In genomic region chr12:18068355-18068754, GRCh38 we compare ENCODE assay signal across 25 cellular contexts. TPM values are rescaled to one million over a fixed set of nuclear protein-coding genes. Genes with fewer than 3 reads are reported as not detected.
DNase-seq lines count a peak whose midpoint lies in the region; ATAC-seq, FAIRE-seq and TF ChIP-seq lines count a peak whose summit lies in the region.
"Had no signal": no experiment of that assay in that cellular context is flagged by ENCODE, and none has a peak within 500 bp of the region (broad histone marks: within the 10 kb centered on the region; RNA-seq: fewer than 3 reads in every experiment).

No MANE protein-coding gene starts in this region.

- H2BK20ac ChIP-seq in H1 (ENCODE audit: low read length): no peak overlapping the region

- TF ChIP-seq RAD21 in H1 (IDR thresholded peaks at IDR 0.05 in 1 of 2, conservative IDR thresholded peaks at IDR 0.05 in 1 of 2; ENCODE audit: low read depth in 2 of 2, low read length in 2 of 2): no peak

- H3K36me3 ChIP-seq in mammary epithelial cell (ENCODE audit: insufficient read depth, low read length) (no peaks in the 10 kb centered on the region), breast epithelium (no peaks in the 10 kb centered on the region), H1 (ENCODE audit: control insufficient read depth in 2 of 4, insufficient read depth in 4 of 4, low read length in 3 of 4) (no peaks in the 10 kb centered on the region), iPS DF 6.9 (ENCODE audit: control insufficient read depth, insufficient read depth, low read length) (no peaks in the 10 kb centered on the region)
- H3K36me3 ChIP-seq: BLaER1 treated with 17β-estradiol and CSF1 and Interleukin-3, amounts not matched to agents 10 nM and 100 nM had no signal

- H3K4me1 ChIP-seq in mammary epithelial cell (ENCODE audit: insufficient read depth, low read length) (no peaks in the 10 kb centered on the region), breast epithelium (no peaks in the 10 kb centered on the region), H1 (replicated peaks in 1 of 4; ENCODE audit: control insufficient read depth in 3 of 4, insufficient read depth in 4 of 4, low read length in 3 of 4) (peaks cover 0 to 6% (median 2%) of the 10 kb centered on the region in 4 experiments; a peak in 2 of 7 replicates), iPS DF 6.9 (ENCODE audit: control insufficient read depth, insufficient read depth, low read length) (no peaks in the 10 kb centered on the region)

- no peak overlapping the region for H3K18ac ChIP-seq in H1 (ENCODE audit: extremely low read depth, low read length)

- CTCF ChIA-PET in mammary epithelial cell (lab: Charles Lee; ENCODE audit: low non-redundant PET): no interaction called here
- CTCF ChIA-PET in H1 (lab: Charles Lee; ENCODE audit: partially characterized antibody): no interaction called here

- 36% methylated on average over 3 of the region's 3 CpGs for WGBS in mammary epithelial cell (ENCODE audit: low coverage, missing lambda C conversion rate)
- 64% methylated on average over 3 of the region's 3 CpGs; no CpG with 5 or more reads in 1 of the 2 experiments for WGBS in H1 (ENCODE audit: extremely low coverage in 1 of 2, insufficient coverage in 1 of 2, insufficient read length in 1 of 2, insufficient replicate concordance in 2 of 2, low coverage in 1 of 2, low lambda C conversion rate in 2 of 2, missing lambda C conversion rate in 1 of 2), 2 experiments
- no CpG with 5 or more reads among the region's 3 CpGs for WGBS in iPS DF 6.9 (ENCODE audit: insufficient coverage, insufficient read length)

- H4K8ac ChIP-seq in H1 (ENCODE audit: extremely low read depth, insufficient read depth, low read length): no peak overlapping the region

- H3K27me3 Mint-ChIP-seq in endothelial cell (ENCODE audit: unreplicated experiment): peaks cover 2% of the 10 kb centered on the region

- H3K27me3 ChIP-seq in mammary epithelial cell (ENCODE audit: insufficient read depth, low read length) (no peaks in the 10 kb centered on the region), breast epithelium (no peaks in the 10 kb centered on the region), H1 (replicated peaks in 1 of 4; ENCODE audit: control insufficient read depth in 3 of 4, extremely low read depth in 1 of 4, insufficient read depth in 3 of 4, low read length in 3 of 4) (no peaks in the 10 kb centered on the region), iPS DF 6.9 (ENCODE audit: control insufficient read depth, insufficient read depth, low read length) (no peaks in the 10 kb centered on the region)
- H3K27me3 ChIP-seq: BLaER1 treated with 17β-estradiol and CSF1 and Interleukin-3, amounts not matched to agents 10 nM and 100 nM had no signal

- no peaks in the 10 kb centered on the region for H3K79me2 ChIP-seq in mammary epithelial cell (ENCODE audit: insufficient read depth, low read length)
- H3K79me2 ChIP-seq in H1 (ENCODE audit: control insufficient read depth in 1 of 2, insufficient read depth in 2 of 2, low read length in 2 of 2): no peaks in the 10 kb centered on the region

- H3K9me3 Mint-ChIP-seq in endothelial cell (ENCODE audit: unreplicated experiment): no peaks in the 10 kb centered on the region

- H3K36me3 Mint-ChIP-seq in endothelial cell (ENCODE audit: low read depth, unreplicated experiment): no peaks in the 10 kb centered on the region
- H3K36me3 Mint-ChIP-seq: CD8-positive, alpha-beta T cell had no signal

- H3K4me3 ChIP-seq in mammary epithelial cell (replicated peaks in 1 of 3; ENCODE audit: insufficient read depth in 1 of 3, low read depth in 2 of 3, low read length in 3 of 3): no peak overlapping the region
- H3K4me3 ChIP-seq in breast epithelium: no peak overlapping the region
- no peak overlapping the region for H3K4me3 ChIP-seq in H1 (ENCODE audit: extremely low read depth in 1 of 4, insufficient read depth in 2 of 4, low read depth in 3 of 4, low read length in 4 of 4)
- H3K4me3 ChIP-seq in iPS DF 6.9 (ENCODE audit: low read length): no peak overlapping the region
- H3K4me3 ChIP-seq: BLaER1 treated with 17β-estradiol and CSF1 and Interleukin-3, amounts not matched to agents 10 nM and 100 nM had no signal

- H3K23me2 ChIP-seq in H1 (ENCODE audit: low read depth, low read length): no peaks in the 10 kb centered on the region; the same call in 1 of the 2 replicates

- no peak overlapping the region for H3K56ac ChIP-seq in H1 (replicated peaks; ENCODE audit: insufficient read length, low read depth, low read length)

- H2BK15ac ChIP-seq in H1 (ENCODE audit: low read length): no peak overlapping the region

- no peak overlapping the region for H4K91ac ChIP-seq in H1 (replicated peaks; ENCODE audit: insufficient read length, low read length)

- H3K27ac ChIP-seq in mammary epithelial cell (ENCODE audit: insufficient read depth, low read depth, low read length): no peak overlapping the region
- no peak overlapping the region for H3K27ac ChIP-seq in breast epithelium
- no peak overlapping the region for H3K27ac ChIP-seq in H1 (ENCODE audit: low read depth, low read length)
- H3K27ac ChIP-seq in iPS DF 6.9 (ENCODE audit: low read length): no peak overlapping the region
- H3K27ac ChIP-seq: BLaER1 treated with 17β-estradiol and CSF1 and Interleukin-3, amounts not matched to agents 10 nM and 100 nM had no signal

- BruUV-seq in mammary epithelial cell (replicated peaks; lab: Mats Ljungman, UMichigan): no TSS peak

- intact Hi-C loops in mammary epithelial cell (cut with micrococcal nuclease): no loop called here
- intact Hi-C loops in breast epithelium (cut with DNase I; ENCODE audit: low total_unique reads): no loop called here

- no peak overlapping the region for H2AK5ac ChIP-seq in H1 (ENCODE audit: low read depth, low read length)

- H3K4me2 ChIP-seq in mammary epithelial cell (ENCODE audit: insufficient read depth, low read depth, low read length) (no peak overlapping the region), H1 (ENCODE audit: insufficient read depth in 1 of 2, low read depth in 2 of 2, low read length in 2 of 2) (0 out of 4 replicates have a peak overlapping the region, but pooled peaks of 1 of the 2 experiments have one; percentile 31)
- H3K4me2 ChIP-seq: BLaER1 treated with 17β-estradiol and CSF1 and Interleukin-3, amounts not matched to agents 10 nM and 100 nM had no signal

- H3K4me3 Mint-ChIP-seq in endothelial cell (ENCODE audit: unreplicated experiment): no peak overlapping the region
- H3K4me3 Mint-ChIP-seq: CD8-positive, alpha-beta T cell had no signal

- H3K9ac ChIP-seq in mammary epithelial cell (ENCODE audit: insufficient read depth, low read length) (no peak overlapping the region), H1 (replicated peaks in 1 of 4; ENCODE audit: extremely low read depth in 1 of 4, low read depth in 3 of 4, low read length in 3 of 4) (no peak overlapping the region)
- H3K9ac ChIP-seq: BLaER1 treated with 17β-estradiol and CSF1 and Interleukin-3, amounts not matched to agents 10 nM and 100 nM had no signal

- ATAC-seq in GM19035 (IDR thresholded peaks at IDR 0.05; ENCODE audit: unreplicated experiment): no peak
- ATAC-seq: CD8-positive, alpha-beta T cell; PC-3 had no signal

- H3K4me1 Mint-ChIP-seq in endothelial cell (ENCODE audit: unreplicated experiment): no peaks in the 10 kb centered on the region

- H4K20me1 ChIP-seq in mammary epithelial cell (ENCODE audit: insufficient read depth, low read length) (no peaks in the 10 kb centered on the region), H1 (replicated peaks in 1 of 2; ENCODE audit: control insufficient read depth in 1 of 2, insufficient read depth in 2 of 2, low read length in 2 of 2) (no peaks in the 10 kb centered on the region)
- H4K20me1 ChIP-seq: BLaER1 treated with 17β-estradiol and CSF1 and Interleukin-3, amounts not matched to agents 10 nM and 100 nM had no signal

- H3K9me3 ChIP-seq in mammary epithelial cell (replicated peaks; ENCODE audit: insufficient read depth, low read length): no peaks in the 10 kb centered on the region
- no peaks in the 10 kb centered on the region for H3K9me3 ChIP-seq in breast epithelium
- no peaks in the 10 kb centered on the region for H3K9me3 ChIP-seq in H1 (ENCODE audit: insufficient read depth in 2 of 2, low read depth in 1 of 2, low read length in 1 of 2)
- H3K9me3 ChIP-seq in iPS DF 6.9 (ENCODE audit: control insufficient read depth, insufficient read depth, low read length): no peaks in the 10 kb centered on the region

- POLR2A ChIA-PET in H1 (lab: Charles Lee; ENCODE audit: partially characterized antibody): no interaction called here

- dilution Hi-C loops in mammary epithelial cell (cut with HindIII; ENCODE audit: low sequenced_read_pairs): no loop called here

- DNase-seq in mammary epithelial cell (peak; percentile 14), breast epithelium (ENCODE audit: low spot score in 2 of 2) (no peak), H1 (ENCODE audit: low read depth in 1 of 2, low spot score in 2 of 2) (no peak), iPS DF 6.9 (ENCODE audit: low read depth, low spot score) (peak; percentile 2), endothelial cell (ENCODE audit: low spot score) (no peak), superior temporal gyrus (ENCODE audit: extremely low spot score) (no peak)
- DNase-seq: 8988T; CD8-positive, alpha-beta T cell; DND-41; KBM-7; NCI-H1105; NCI-H146; NCI-H2029; NCI-H2171; NCI-H345; PC-3; Right ventricle myocardium superior had no signal

- H2BK120ac ChIP-seq in H1 (replicated peaks; ENCODE audit: low read depth, low read length): no peak overlapping the region

- no peak for TF ChIP-seq POLR2A in breast epithelium (IDR thresholded peaks at IDR 0.05)
- no peak for TF ChIP-seq POLR2A in H1 (IDR thresholded peaks at IDR 0.05; ENCODE audit: control extremely low read depth in 1 of 2, low read depth in 2 of 2, low read length in 2 of 2)

- H3K4ac ChIP-seq in H1 (replicated peaks; ENCODE audit: insufficient read length, low read depth, low read length): no peak overlapping the region

- no peak overlapping the region for H3K14ac ChIP-seq in H1 (ENCODE audit: insufficient read length)

- H2AFZ ChIP-seq in mammary epithelial cell (ENCODE audit: low read depth, low read length) (no peak overlapping the region), H1 (ENCODE audit: low read length) (no peak overlapping the region)

- H4K5ac ChIP-seq in H1 (ENCODE audit: insufficient read length, low read depth, low read length): no peak overlapping the region

- H3K79me1 ChIP-seq in H1 (ENCODE audit: low read depth, low read length): no peaks in the 10 kb centered on the region

- no peak overlapping the region for H3K27ac Mint-ChIP-seq in endothelial cell (ENCODE audit: unreplicated experiment)
- H3K27ac Mint-ChIP-seq: CD8-positive, alpha-beta T cell had no signal

- in situ Hi-C loops in mammary epithelial cell (cut with MboI; ENCODE audit: low sequenced_read_pairs in 2 of 2): no loop called here

- TF ChIP-seq CTCF in mammary epithelial cell (conservative IDR thresholded peaks at IDR 0.05 in 1 of 2, IDR thresholded peaks at IDR 0.05 in 1 of 2; ENCODE audit: extremely low read depth in 1 of 2, insufficient read depth in 1 of 2, low read depth in 1 of 2, low read length in 2 of 2) (no peak), breast epithelium (IDR thresholded peaks at IDR 0.05) (no peak), H1 (IDR thresholded peaks at IDR 0.05; ENCODE audit: control extremely low read depth in 1 of 3, insufficient read depth in 1 of 3, low read depth in 1 of 3, low read length in 3 of 3) (no peak), endothelial cell (IDR thresholded peaks at IDR 0.05; ENCODE audit: unreplicated experiment) (no peak)

- no peak for TF ChIP-seq EP300 in H1 (IDR thresholded peaks at IDR 0.05; ENCODE audit: borderline replicate concordance in 1 of 2, low read depth in 2 of 2, low read length in 2 of 2)

- H3K23ac ChIP-seq in H1 (ENCODE audit: insufficient read length): no peak overlapping the region

- H2BK12ac ChIP-seq in H1 (ENCODE audit: low read depth, low read length): no peak overlapping the region

- no peak overlapping the region for H2BK5ac ChIP-seq in H1 (ENCODE audit: low read depth, low read length)

- FAIRE-seq in H1 (lab: Jason Lieb, UNC): peak; percentile 13
- FAIRE-seq: G401.6, GM12892, GM18507, H54 had no signal

RNA-seq across cellular contexts. Expression of gene RERGL, which starts 21.6 kb away (rescaled TPM):
- total RNA-seq in mammary epithelial cell: under 1 TPM; 0.47 to 0.83 TPM
- polyA plus RNA-seq in mammary epithelial cell: 0.20 TPM
- not detected for polyA minus RNA-seq in mammary epithelial cell
- 1 to 10 TPM; 1.4 to 9.1 (median 3.6) TPM for total RNA-seq in breast epithelium
- total RNA-seq in H1 (2021; fragmentation: NEBNext Ultra II Directional; extraction: Animal tissue kit (Norgen Biotek cat#: 25700)): not detected in 2 replicates
- not detected in 2 replicates for polyA plus RNA-seq in H1 (2011; rRNA removed)
- not detected for polyA plus RNA-seq in H1 (2011; cell fraction: cytosol; rRNA removed)
- not detected for polyA plus RNA-seq in H1 (2011; cell fraction: nucleus; rRNA removed)
- not detected in 4 replicates for polyA plus RNA-seq in H1 (2012, experiment 1 of 2)
- polyA plus RNA-seq in H1 (2012, experiment 2 of 2): not detected
- 0.30 TPM for polyA plus RNA-seq in H1 (2013, experiment 1 of 2)
- polyA plus RNA-seq in H1 (2013, experiment 2 of 2): 0.26 TPM
- not detected in 2 replicates for polyA minus RNA-seq in H1 (2011; rRNA and poly(A)+ RNA removed)
- polyA minus RNA-seq in H1 (2011; cell fraction: cytosol; rRNA and poly(A)+ RNA removed): not detected
- polyA minus RNA-seq in H1 (2011; cell fraction: nucleus; rRNA and poly(A)+ RNA removed): not detected
- total RNA-seq in endothelial cell (ENCODE audit: unreplicated experiment): not detected
- total RNA-seq: CD8-positive, alpha-beta T cell; PC-3; RPMI7951; SK-MEL-5 had no signal

Comparison
In these comparisons a context has a peak if more than half of its experiments do, and no peak if none do; other contexts are left out.
1. DNase-seq: peak in mammary epithelial cell (single experiment) and iPS DF 6.9 (single experiment); none in breast epithelium (0 of 2), H1 (0 of 2), endothelial cell (single experiment) and superior temporal gyrus (single experiment).